ENCODE assay signal across 16 cellular contexts in genomic region chr2:215751200-215751910, GRCh38.
A peak's percentile ranks its signal among the peaks of the same experiment; 100 is the strongest.
DNase-seq lines count a peak whose midpoint lies in the region; ATAC-seq, FAIRE-seq and TF ChIP-seq lines count a peak whose summit lies in the region.
"Had no signal": no experiment of that assay in that cellular context is flagged by ENCODE, and none has a peak within 500 bp of the region (broad histone marks: within the 10 kb centered on the region; RNA-seq: fewer than 3 reads in every experiment).

No MANE protein-coding gene starts in this region.

- H3K4me3 ChIP-seq in AG04450 (ENCODE audit: low read depth, low read length) = no peak overlapping the region
- H3K4me3 ChIP-seq in astrocyte (ENCODE audit: insufficient read depth, low read depth, low read length) = no peak overlapping the region
- H3K4me3 ChIP-seq: heart right ventricle, right atrium auricular region, tibial artery had no signal

- H3K4me1 ChIP-seq in astrocyte (ENCODE audit: insufficient read depth, low read length) = peaks cover 38% of the 10 kb centered on the region

- H3K79me2 ChIP-seq in astrocyte (ENCODE audit: insufficient read depth, low read length) = no peaks in the 10 kb centered on the region

- H3K9me3 Mint-ChIP-seq in astrocyte (ENCODE audit: unreplicated experiment) = peaks cover 9% of the 10 kb centered on the region
- H3K9me3 Mint-ChIP-seq: CD8-positive, alpha-beta memory T cell had no signal

- TF ChIP-seq CTCF in AG04450 (IDR thresholded peaks at IDR 0.05; ENCODE audit: low read depth, low read length) (no peak), astrocyte (IDR thresholded peaks at IDR 0.05; ENCODE audit: insufficient read depth, low read depth, low read length) (no peak)

- peak overlapping the region; percentile 70 for H3K27ac Mint-ChIP-seq in astrocyte (ENCODE audit: unreplicated experiment)

- peak overlapping the region; percentile 57 for H3K4me2 ChIP-seq in astrocyte (ENCODE audit: low read length)

- peak; percentile 20 for FAIRE-seq in H54 (lab: Jason Lieb, UNC)
- peak; percentile 78 for FAIRE-seq in astrocyte (lab: Jason Lieb, UNC)

- DNase-seq in AG04450 (ENCODE audit: low read depth, low spot score) (peak; percentile 60), H54 (ENCODE audit: insufficient read length, low spot score) (peak; percentile 26), astrocyte (ENCODE audit: low read depth) (peak; percentile 98), iris pigment epithelial cell (ENCODE audit: low read depth) (peak; percentile 95), anterior cingulate cortex (lab: John Stamatoyannopoulos, UW) (no peak), germinal center (ENCODE audit: low spot score) (no peak), NCI-H2171 treated with DMSO at 0.1 percent for 48 hours (lab: John Stamatoyannopoulos, UW) (no peak)
- DNase-seq: heart right ventricle, Kasumi-1, NCI-H226, tibial artery had no signal

- no peak overlapping the region for H3K27ac ChIP-seq in AG04450 (ENCODE audit: low read depth, low read length)
- peak overlapping the region; percentile 83 for H3K27ac ChIP-seq in astrocyte (ENCODE audit: low read depth, low read length)
- H3K27ac ChIP-seq: right atrium auricular region had no signal

- H3K9ac ChIP-seq in astrocyte (ENCODE audit: low read length) = peak overlapping the region; percentile 52

- no peaks in the 10 kb centered on the region for H4K20me1 ChIP-seq in astrocyte (ENCODE audit: insufficient read depth, low read length)

- CTCF ChIA-PET in AG04450 (lab: Charles Lee) = interaction anchor here (1.3 kb wide), 1 partner anchor 36 kb away, joined by 3 read pairs; no protein-coding TSS in a partner anchor

- H3K27me3 ChIP-seq in AG04450 (ENCODE audit: control insufficient read depth, insufficient read depth, low read length) (no peaks in the 10 kb centered on the region), astrocyte (ENCODE audit: insufficient read depth, low read length) (no peaks in the 10 kb centered on the region)
- H3K27me3 ChIP-seq: heart right ventricle, right atrium auricular region, tibial artery had no signal

- H3K4me1 Mint-ChIP-seq in astrocyte (ENCODE audit: low read depth, unreplicated experiment) = peaks cover 50% of the 10 kb centered on the region

- H2AFZ ChIP-seq in astrocyte (ENCODE audit: low read depth, low read length) = no peak overlapping the region

- no peak overlapping the region for H3K4me3 Mint-ChIP-seq in astrocyte (ENCODE audit: unreplicated experiment)

- TF ChIP-seq POLR2A in H54 (IDR thresholded peaks at IDR 0.05; ENCODE audit: low read depth, low read length) = no peak

- H3K27me3 Mint-ChIP-seq in astrocyte (ENCODE audit: low read depth, unreplicated experiment) = no peaks in the 10 kb centered on the region

- no peaks in the 10 kb centered on the region for H3K36me3 ChIP-seq in astrocyte (ENCODE audit: insufficient read depth, low read length)
- H3K36me3 ChIP-seq: heart right ventricle, right atrium auricular region, tibial artery had no signal

- POLR2A ChIA-PET in AG04450 (lab: Yijun Ruan, JAX) = interaction anchor here (0.6 to 1.1 kb wide), 6 partner anchors 13 to 149 kb away, joined by 3 to 4 read pairs (median 3); no protein-coding TSS in a partner anchor

- H3K9me3 ChIP-seq in AG04450 (ENCODE audit: control insufficient read depth, insufficient read depth, low read length) (no peaks in the 10 kb centered on the region), astrocyte (ENCODE audit: insufficient read depth, low read depth, low read length) (no peaks in the 10 kb centered on the region)
- H3K9me3 ChIP-seq: heart right ventricle, right atrium auricular region, tibial artery had no signal

- no peaks in the 10 kb centered on the region for H3K36me3 Mint-ChIP-seq in astrocyte (ENCODE audit: low read depth, unreplicated experiment)
- H3K36me3 Mint-ChIP-seq: CD8-positive, alpha-beta memory T cell had no signal

- no peak for ATAC-seq in HG03521 (IDR thresholded peaks at IDR 0.05; ENCODE audit: unreplicated experiment)
- ATAC-seq: HCT116, heart right ventricle, Panc1 had no signal

Comparison
In these comparisons a context has a peak if more than half of its experiments do, and no peak if none do; other contexts are left out.
1. DNase-seq: peak in AG04450 (single experiment), H54 (single experiment), astrocyte (single experiment) and iris pigment epithelial cell (single experiment); none in anterior cingulate cortex (0 of 58), germinal center (single experiment) and NCI-H2171 treated with DMSO at 0.1 percent for 48 hours (single experiment).